10 cellular contexts compared by ENCODE assay signal in genomic region chr19:5974721-5975387, GRCh38. TPM values are rescaled to one million over a fixed set of nuclear protein-coding genes. Genes with fewer than 3 reads are reported as not detected.
DNase-seq lines count a peak whose midpoint lies in the region; ATAC-seq, FAIRE-seq and TF ChIP-seq lines count a peak whose summit lies in the region.
"Had no signal": no experiment of that assay in that cellular context is flagged by ENCODE, and none has a peak within 500 bp of the region (broad histone marks: within the 10 kb centered on the region; RNA-seq: fewer than 3 reads in every experiment).

No MANE protein-coding gene starts in this region.

- no peak for ATAC-seq in pancreas
- ATAC-seq in HG03439 (IDR thresholded peaks at IDR 0.05; ENCODE audit: unreplicated experiment) = no peak

- POLR2A ChIA-PET in RWPE1 (lab: Yijun Ruan, JAX; ENCODE audit: low non-redundant PET) = no interaction called here

- intact Hi-C loops in colonic mucosa (cut with DNase I) (no loop called here), dorsolateral prefrontal cortex (cut with DNase I) (no loop called here), pancreas (cut with DNase I) (no loop called here)

- 56 to 59% methylated on average over 10 of the region's 10 CpGs for WGBS in pancreas, 2 donors

- no peak for FAIRE-seq in pancreas (lab: Jason Lieb, UNC)

- DNase-seq in GM10266 (ENCODE audit: extremely low spot score) (peak; percentile 65), RWPE1 (ENCODE audit: low spot score) (no peak), colonic mucosa (peak; percentile 60), dorsolateral prefrontal cortex (no peak), cerebellar cortex (ENCODE audit: low spot score) (no peak), pancreas (no peak)
- DNase-seq: GDM1, NCI-H1092 had no signal

- no peaks in the 10 kb centered on the region for H3K9me3 ChIP-seq in colonic mucosa
- no peaks in the 10 kb centered on the region for H3K9me3 ChIP-seq in skeletal muscle tissue (ENCODE audit: control insufficient read depth in 3 of 3, low read length in 3 of 3)
- no peaks in the 10 kb centered on the region for H3K9me3 ChIP-seq in pancreas

- H3K4me3 ChIP-seq in colonic mucosa (no peak overlapping the region), skeletal muscle tissue (ENCODE audit: low read length in 3 of 3) (no peak overlapping the region), dorsolateral prefrontal cortex (no peak overlapping the region), pancreas (no peak overlapping the region)

- H3K27me3 ChIP-seq in colonic mucosa (no peaks in the 10 kb centered on the region), skeletal muscle tissue (ENCODE audit: control insufficient read depth in 3 of 3, insufficient read depth in 3 of 3, low read length in 3 of 3) (no peaks in the 10 kb centered on the region), dorsolateral prefrontal cortex (no peaks in the 10 kb centered on the region), pancreas (no peaks in the 10 kb centered on the region)

- H3K4me1 ChIP-seq in colonic mucosa (peaks cover 22% of the 10 kb centered on the region), skeletal muscle tissue (ENCODE audit: control insufficient read depth in 3 of 3, insufficient read depth in 3 of 3, low read length in 3 of 3) (peaks cover 36 to 60% (median 44%) of the 10 kb centered on the region in 3 donors), pancreas (peaks cover 28 to 40% (median 30%) of the 10 kb centered on the region in 3 donors)

- H3K36me3 ChIP-seq in colonic mucosa (no peaks in the 10 kb centered on the region), skeletal muscle tissue (ENCODE audit: control insufficient read depth in 3 of 3, insufficient read depth in 3 of 3, low read length in 3 of 3) (peaks cover 10 to 25% (median 17%) of the 10 kb centered on the region in 3 donors), pancreas (no peaks in the 10 kb centered on the region)

- H3K27ac ChIP-seq in RWPE1 = peak overlapping the region; percentile 38
- H3K27ac ChIP-seq in colonic mucosa = peak overlapping the region; percentile 7
- H3K27ac ChIP-seq in skeletal muscle tissue (ENCODE audit: low read depth, low read length) = no peak overlapping the region
- H3K27ac ChIP-seq in dorsolateral prefrontal cortex = peak overlapping the region in 2 of 59 donors; percentile 7 to 40
- no peak overlapping the region for H3K27ac ChIP-seq in pancreas

- CTCF ChIA-PET in RWPE1 (lab: Yijun Ruan, JAX) = interaction anchor here (0.5 to 0.7 kb wide), 3 partner anchors 199 to 390 kb away, joined by 3 to 6 read pairs (median 3); no protein-coding TSS in a partner anchor

- TF ChIP-seq CTCF in GM10266 (IDR thresholded peaks at IDR 0.05; ENCODE audit: control insufficient read depth, insufficient read depth, low read depth, missing control alignments) = no peak
- TF ChIP-seq CTCF in RWPE1 (conservative IDR thresholded peaks at IDR 0.05; ENCODE audit: low read depth) = no peak
- TF ChIP-seq CTCF in colonic mucosa (IDR thresholded peaks at IDR 0.05) = no peak
- TF ChIP-seq CTCF in dorsolateral prefrontal cortex (IDR thresholded peaks at IDR 0.05 in 54 of 56, conservative IDR thresholded peaks at IDR 0.05 in 2 of 56; ENCODE audit: low read depth in 1 of 56, partially characterized antibody in 56 of 56) = no peak
- TF ChIP-seq CTCF in pancreas (IDR thresholded peaks at IDR 0.05) = no peak

- no peak overlapping the region for H3K9ac ChIP-seq in colonic mucosa (ENCODE audit: low read depth in 2 of 2, low read length in 2 of 2)
- peak overlapping the region in 2 of 3 donors; percentile 51 to 54 for H3K9ac ChIP-seq in skeletal muscle tissue (ENCODE audit: low read depth in 1 of 3, low read length in 3 of 3)

RNA-seq across cellular contexts. Expression of gene RANBP3, which starts 3.1 kb away (rescaled TPM):
- 10 to 100 TPM; 52.1 to 62.7 TPM for total RNA-seq in colonic mucosa
- total RNA-seq in skeletal muscle tissue = 26.6 TPM
- 100 to 1,000 TPM in 31 of 120 experiments, 10 to 100 TPM in 89; 71.9 to 120 (median 93.1) TPM for total RNA-seq in dorsolateral prefrontal cortex
- total RNA-seq in pancreas = 10 to 100 TPM; 27.6 to 42.2 (median 34.7) TPM
- polyA plus RNA-seq in pancreas = 10 to 100 TPM; 29.1 to 39.9 TPM

Comparison
In these comparisons a context has a peak if more than half of its experiments do, and no peak if none do; other contexts are left out.
1. DNase-seq: peak in GM10266 (single experiment) and colonic mucosa (single experiment); none in RWPE1 (single experiment), dorsolateral prefrontal cortex (0 of 10), cerebellar cortex (single experiment) and pancreas (0 of 6).
2. H3K27ac ChIP-seq: peak in RWPE1 (single experiment) and colonic mucosa (single experiment); none in skeletal muscle tissue (single experiment) and pancreas (0 of 4).
3. H3K9ac ChIP-seq: peak in skeletal muscle tissue (2 of 3); none in colonic mucosa (0 of 2).